ENCODE assay signal across 12 cellular contexts in the genomic region with DNA sequence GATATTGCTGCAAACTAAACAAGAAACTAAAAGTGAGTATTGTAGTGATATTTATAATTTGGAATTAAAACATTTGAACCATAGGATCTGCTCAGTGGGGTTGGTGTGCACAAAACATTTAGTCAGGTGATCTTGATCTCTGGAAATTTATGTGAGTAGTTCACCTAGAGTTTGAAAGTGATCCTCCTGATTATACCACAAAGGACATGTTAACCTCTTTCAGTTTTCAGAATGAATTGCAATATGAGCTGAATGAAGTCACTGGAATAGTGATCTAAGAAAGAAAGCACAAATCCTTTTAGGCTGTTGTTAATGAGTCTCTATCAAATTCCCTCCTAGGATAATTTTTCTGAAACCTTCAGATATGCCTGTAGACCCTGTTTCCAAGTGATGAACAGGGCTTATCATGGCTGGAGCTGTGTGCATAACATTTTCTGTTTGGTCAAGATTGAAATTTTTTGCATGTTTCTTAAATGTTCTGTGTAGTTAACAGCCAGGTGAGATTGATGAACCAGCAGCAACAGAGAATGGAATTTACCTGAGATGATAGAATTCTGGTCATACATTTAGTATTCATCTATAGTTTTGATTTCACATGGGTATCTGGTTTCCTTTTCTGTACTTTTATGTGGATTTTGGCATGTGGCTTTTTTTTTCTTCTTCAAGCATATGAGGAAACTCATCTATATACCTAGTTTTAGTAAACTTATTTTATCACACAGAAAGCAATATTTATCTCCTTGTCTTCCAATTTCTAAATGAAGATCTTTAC. TPM values are rescaled to one million over a fixed set of nuclear protein-coding genes. Genes with fewer than 3 reads are reported as not detected.
DNase-seq lines count a peak whose midpoint lies in the region; ATAC-seq and TF ChIP-seq lines count a peak whose summit lies in the region.
"Had no signal": no experiment of that assay in that cellular context is flagged by ENCODE, and none has a peak within 500 bp of the region (broad histone marks: within the 10 kb centered on the region; RNA-seq: fewer than 3 reads in every experiment).

No MANE protein-coding gene starts in this region.

- H3K4me1 Mint-ChIP-seq in stimulated activated naive CD8-positive, alpha-beta T cell treated with anti-CD3 and anti-CD28 coated beads, Interleukin-15, Interleukin-2, amounts not matched to agents 100 ng/mL and 50 ng/mL, for 24 hours (ENCODE audit: low read depth), result peaks cover 72% of the 10 kb centered on the region

- no peak for TF ChIP-seq POLR2A in heart left ventricle (IDR thresholded peaks at IDR 0.05)

- intact Hi-C loops in heart left ventricle (cut with DNase I), result no loop called here
- intact Hi-C loops in left colon (cut with DNase I, micrococcal nuclease), result no loop called here

- DNase-seq in cardiac muscle cell (ENCODE audit: low read depth in 1 of 2, low spot score in 1 of 2), result no peak
- no peak for DNase-seq in heart left ventricle
- no peak for DNase-seq in MG63
- no peak for DNase-seq in A172 (ENCODE audit: low spot score)
- no peak for DNase-seq in left colon
- DNase-seq: mammary epithelial cell, MV-4-11, transverse colon had no signal

- H3K27ac Mint-ChIP-seq in stimulated activated naive CD8-positive, alpha-beta T cell treated with anti-CD3 and anti-CD28 coated beads, Interleukin-15, Interleukin-2, amounts not matched to agents 100 ng/mL and 50 ng/mL, for 24 hours, result peak overlapping the region; percentile 83

- H3K27me3 Mint-ChIP-seq in stimulated activated naive CD8-positive, alpha-beta T cell treated with anti-CD3 and anti-CD28 coated beads, Interleukin-15, Interleukin-2, amounts not matched to agents 100 ng/mL and 50 ng/mL, for 24 hours, result no peaks in the 10 kb centered on the region

- H3K36me3 Mint-ChIP-seq in stimulated activated naive CD8-positive, alpha-beta T cell treated with anti-CD3 and anti-CD28 coated beads, Interleukin-15, Interleukin-2, amounts not matched to agents 100 ng/mL and 50 ng/mL, for 24 hours (ENCODE audit: low read depth), result peaks cover 50% of the 10 kb centered on the region

- ATAC-seq in heart left ventricle (no peak), HG02610 (IDR thresholded peaks at IDR 0.05; ENCODE audit: unreplicated experiment) (peak; percentile 94), HG03558 (IDR thresholded peaks at IDR 0.05; ENCODE audit: extremely low read depth, unreplicated experiment) (peak; percentile 95), left colon (no peak)

- H3K36me3 ChIP-seq in cardiac muscle cell, result no peaks in the 10 kb centered on the region
- H3K36me3 ChIP-seq in heart left ventricle, result peaks cover 0 to 10% (median 0%) of the 10 kb centered on the region in 9 donors
- no peaks in the 10 kb centered on the region for H3K36me3 ChIP-seq in MG63
- H3K36me3 ChIP-seq: transverse colon had no signal

- H3K9me3 ChIP-seq in cardiac muscle cell (ENCODE audit: low read depth), result no peaks in the 10 kb centered on the region
- no peaks in the 10 kb centered on the region for H3K9me3 ChIP-seq in heart left ventricle
- no peaks in the 10 kb centered on the region for H3K9me3 ChIP-seq in MG63
- H3K9me3 ChIP-seq: transverse colon had no signal

- no peaks in the 10 kb centered on the region for H3K27me3 ChIP-seq in cardiac muscle cell
- H3K27me3 ChIP-seq in heart left ventricle, result no peaks in the 10 kb centered on the region
- H3K27me3 ChIP-seq in MG63, result no peaks in the 10 kb centered on the region; the same call in 1 of the 2 replicates
- H3K27me3 ChIP-seq: transverse colon had no signal

- H3K4me3 ChIP-seq in cardiac muscle cell (no peak overlapping the region), heart left ventricle (no peak overlapping the region), MG63 (no peak overlapping the region)
- H3K4me3 ChIP-seq: SK-N-MC, transverse colon had no signal

- H3K4me1 ChIP-seq in cardiac muscle cell (ENCODE audit: low read depth) (no peaks in the 10 kb centered on the region), heart left ventricle (peaks cover 0 to 26% (median 0%) of the 10 kb centered on the region in 12 donors)

- H3K4me3 Mint-ChIP-seq in stimulated activated naive CD8-positive, alpha-beta T cell treated with anti-CD3 and anti-CD28 coated beads, Interleukin-15, Interleukin-2, amounts not matched to agents 100 ng/mL and 50 ng/mL, for 24 hours, result peak overlapping the region; percentile 30

- TF ChIP-seq CTCF in cardiac muscle cell (IDR thresholded peaks at IDR 0.05; ENCODE audit: low read depth, low read length) (no peak), heart left ventricle (IDR thresholded peaks at IDR 0.05) (no peak)

- H3K9me3 Mint-ChIP-seq in stimulated activated naive CD8-positive, alpha-beta T cell treated with anti-CD3 and anti-CD28 coated beads, Interleukin-15, Interleukin-2, amounts not matched to agents 100 ng/mL and 50 ng/mL, for 24 hours, result peaks cover 8% of the 10 kb centered on the region

- peak overlapping the region; percentile 1 for H3K27ac ChIP-seq in cardiac muscle cell
- no peak overlapping the region for H3K27ac ChIP-seq in heart left ventricle
- H3K27ac ChIP-seq: SK-N-MC, transverse colon had no signal

RNA-seq across cellular contexts. Expression of gene CDC14A, which starts 25.5 kb away (rescaled TPM):
- 16.9 and 18.1 TPM in 2 replicates for total RNA-seq in cardiac muscle cell
- polyA plus RNA-seq in cardiac muscle cell, result 9.6 and 14.3 TPM in 2 replicates
- 1 to 10 TPM; 2.2 to 8.8 (median 4.4) TPM for total RNA-seq in heart left ventricle
- 1 to 10 TPM; 1.7 to 2.4 TPM for polyA plus RNA-seq in heart left ventricle
- total RNA-seq in MG63 (2014; rRNA removed; shearing (Covaris generic); ENCODE audit: low replicate concordance), result 0.46 and 2.2 TPM in 2 replicates
- 8.0 and 8.3 TPM in 2 replicates for total RNA-seq in A172 (2014; rRNA removed; shearing (Covaris generic))
- 10 to 100 TPM; 19.1 to 23.9 TPM for total RNA-seq in left colon

Comparison
In these comparisons a context has a peak if more than half of its experiments do, and no peak if none do; other contexts are left out.
1. ATAC-seq: peak in HG02610 (single experiment) and HG03558 (single experiment); none in heart left ventricle (0 of 4) and left colon (single experiment).